ENCODE assay signal across 10 cellular contexts in the genomic region with DNA sequence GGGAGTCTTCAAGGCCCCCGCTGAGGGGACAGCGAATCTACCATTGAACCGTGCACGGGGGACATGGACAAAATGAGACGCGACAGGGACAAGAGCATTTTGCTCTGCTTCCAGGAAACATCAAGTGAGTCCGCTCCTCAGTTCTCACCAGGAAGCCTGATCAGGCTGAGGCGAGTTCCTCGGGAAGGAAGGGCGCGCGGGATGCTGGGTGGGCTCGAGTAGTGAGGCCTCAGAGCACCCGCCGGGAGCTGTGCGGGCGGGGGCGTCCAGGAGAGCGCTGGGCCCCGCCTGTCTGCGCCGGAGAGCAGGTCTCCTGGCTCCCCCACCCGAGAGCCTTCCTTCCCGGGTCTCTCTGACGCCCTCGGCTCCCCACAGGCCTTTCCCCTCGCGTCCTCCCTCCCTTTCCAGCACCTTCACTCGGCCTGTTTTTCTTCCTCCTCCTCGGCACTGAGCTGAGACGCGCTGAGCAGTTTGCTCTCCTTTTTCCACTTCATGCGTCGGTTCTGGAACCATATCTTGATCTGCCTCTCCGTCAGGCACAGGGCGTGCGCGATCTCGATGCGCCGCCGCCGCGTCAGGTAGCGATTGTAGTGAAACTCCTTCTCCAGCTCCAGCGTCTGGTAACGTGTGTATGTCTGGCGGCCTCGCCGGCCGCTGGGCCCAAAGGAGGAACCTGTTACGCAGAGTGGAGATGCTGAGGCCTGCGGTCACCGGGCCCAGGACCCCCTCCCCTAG. TPM values are rescaled to one million over a fixed set of nuclear protein-coding genes. Genes with fewer than 3 reads are reported as not detected.
A peak's percentile ranks its signal among the peaks of the same experiment; 100 is the strongest.
DNase-seq lines count a peak whose midpoint lies in the region; ATAC-seq and TF ChIP-seq lines count a peak whose summit lies in the region.
"Had no signal": no experiment of that assay in that cellular context is flagged by ENCODE, and none has a peak within 500 bp of the region (broad histone marks: within the 10 kb centered on the region; RNA-seq: fewer than 3 reads in every experiment).

No MANE protein-coding gene starts in this region.

- H3K4me3 ChIP-seq in duodenal mucosa (ENCODE audit: low read depth in 1 of 2, low read length in 2 of 2) (peak overlapping the region; percentile 61 to 66), parathyroid adenoma (ENCODE audit: low read depth, low read length) (peak overlapping the region; percentile 76)
- H3K4me3 ChIP-seq: dorsolateral prefrontal cortex, mucosa of descending colon had no signal

- in situ Hi-C loops in GM13976 (cut with MboI; ENCODE audit: low sequenced_read_pairs, unreplicated experiment), result no loop called here

- H2AFZ ChIP-seq in parathyroid adenoma, result peak overlapping the region; percentile 3

- H3K9ac ChIP-seq in ES-I3 (ENCODE audit: low read depth, low read length) (peak overlapping the region; percentile 24; the same call in 1 of the 2 replicates), duodenal mucosa (ENCODE audit: low read depth in 1 of 2, low read length in 2 of 2) (peak overlapping the region in 1 of 2 donors; percentile 25), parathyroid adenoma (no peak overlapping the region)

- H3K79me2 ChIP-seq in parathyroid adenoma, result no peaks in the 10 kb centered on the region

- ATAC-seq in left lobe of liver, result no peak
- ATAC-seq: mucosa of descending colon had no signal

- H3K27ac ChIP-seq in duodenal mucosa (ENCODE audit: low read depth, low read length) (peak overlapping the region; percentile 39), parathyroid adenoma (no peak overlapping the region)
- H3K27ac ChIP-seq: dorsolateral prefrontal cortex had no signal

- H3K4me1 ChIP-seq in ES-I3 (ENCODE audit: insufficient read depth, low read length) (peaks cover 18% of the 10 kb centered on the region), duodenal mucosa (ENCODE audit: control insufficient read depth in 1 of 2, insufficient read depth in 2 of 2, low read length in 2 of 2) (peaks cover 8 to 25% of the 10 kb centered on the region in 2 donors), parathyroid adenoma (no peaks in the 10 kb centered on the region)

- H3K36me3 ChIP-seq in ES-I3 (ENCODE audit: insufficient read depth, low read length), result no peaks in the 10 kb centered on the region
- H3K36me3 ChIP-seq in duodenal mucosa (ENCODE audit: control insufficient read depth in 1 of 2, insufficient read depth in 2 of 2, low read length in 2 of 2), result no peaks in the 10 kb centered on the region
- no peaks in the 10 kb centered on the region for H3K36me3 ChIP-seq in parathyroid adenoma (ENCODE audit: control insufficient read depth, insufficient read depth, low read length)

- H3K9me3 ChIP-seq in ES-I3 (ENCODE audit: control insufficient read depth, insufficient read depth, low read length) (no peaks in the 10 kb centered on the region), duodenal mucosa (ENCODE audit: control insufficient read depth in 1 of 2, low read length in 2 of 2) (no peaks in the 10 kb centered on the region), parathyroid adenoma (ENCODE audit: control insufficient read depth, low read length) (no peaks in the 10 kb centered on the region)
- H3K9me3 ChIP-seq: mucosa of descending colon had no signal

- TF ChIP-seq CTCF in parathyroid adenoma (IDR thresholded peaks at IDR 0.05) (no peak), GM13976 (IDR thresholded peaks at IDR 0.05; ENCODE audit: borderline replicate concordance, control extremely low read depth, extremely low read depth, insufficient read depth, missing control alignments) (no peak)

- DNase-seq in SW480 (ENCODE audit: low spot score) (peak; percentile 66), KG1 (lab: John Stamatoyannopoulos, UW) (no peak), left lobe of liver (ENCODE audit: low spot score) (no peak), GM13976 (ENCODE audit: low spot score) (no peak), D341Med (ENCODE audit: low spot score) (no peak)
- DNase-seq: dorsolateral prefrontal cortex, mucosa of descending colon had no signal

- H3K27me3 ChIP-seq in duodenal mucosa (ENCODE audit: control insufficient read depth in 1 of 2, insufficient read depth in 2 of 2, low read length in 2 of 2), result peaks cover 90% of the 10 kb centered on the region in 2 donors
- H3K27me3 ChIP-seq in parathyroid adenoma (ENCODE audit: control insufficient read depth, insufficient read depth, low read length), result peaks cover 6% of the 10 kb centered on the region

- peak overlapping the region; percentile 4 for H3K4me2 ChIP-seq in parathyroid adenoma (ENCODE audit: low read length)

RNA-seq across cellular contexts. Expression of gene HOXB5, which starts 2.6 kb away (rescaled TPM):
- total RNA-seq in left lobe of liver, result 0.55 TPM

RNA-seq across cellular contexts. Expression of gene HOXB3, which starts 6.1 kb away (rescaled TPM):
- 1.9 TPM for total RNA-seq in left lobe of liver

RNA-seq across cellular contexts. Expression of gene HOXB6, which starts 8.6 kb away (rescaled TPM):
- 0.83 TPM for total RNA-seq in left lobe of liver

RNA-seq across cellular contexts. Expression of gene HOXB7, which starts 14.7 kb away (rescaled TPM):
- 0.50 TPM for total RNA-seq in left lobe of liver

RNA-seq across cellular contexts. Expression of gene HOXB4, which starts 18.0 kb away (rescaled TPM):
- total RNA-seq in left lobe of liver, result 1.1 TPM
